ENCODE assay signal across 17 cellular contexts in genomic region chr14:67276131-67276530, GRCh38. TPM values are rescaled to one million over a fixed set of nuclear protein-coding genes. Genes with fewer than 3 reads are reported as not detected.
DNase-seq lines count a peak whose midpoint lies in the region; ATAC-seq, FAIRE-seq and TF ChIP-seq lines count a peak whose summit lies in the region.
"Had no signal": no experiment of that assay in that cellular context is flagged by ENCODE, and none has a peak within 500 bp of the region (broad histone marks: within the 10 kb centered on the region; RNA-seq: fewer than 3 reads in every experiment).

No MANE protein-coding gene starts in this region.

- H3K4me3 ChIP-seq in esophagus muscularis mucosa, result no peak overlapping the region
- H3K4me3 ChIP-seq: A549 had no signal

- TF ChIP-seq CTCF in nephron (IDR thresholded peaks at IDR 0.05; ENCODE audit: unreplicated experiment in 3 of 3) (no peak), esophagus muscularis mucosa (IDR thresholded peaks at IDR 0.05) (no peak)

- H3K27me3 ChIP-seq in esophagus muscularis mucosa, result no peaks in the 10 kb centered on the region

- peak; percentile 63 for DNase-seq in Ammon's horn (ENCODE audit: low spot score)
- no peak for DNase-seq in frontal cortex (ENCODE audit: low spot score in 2 of 2)
- DNase-seq in esophagus muscularis mucosa (ENCODE audit: extremely low spot score), result no peak
- no peak for DNase-seq in HK-2 (ENCODE audit: unreplicated experiment)
- DNase-seq in NCI-H1694 treated with DMSO at 0.1 percent for 48 hours (lab: John Stamatoyannopoulos, UW), result no peak
- DNase-seq: Caco-2; DMS53; H9; KG1; NCI-H1048; NCI-H69; NK-92 treated with Interleukin-12 subunit alpha and Interleukin-12 subunit beta, amount 100 ng/mL, for 24 hours had no signal

- no peak for TF ChIP-seq EP300 in esophagus muscularis mucosa (IDR thresholded peaks at IDR 0.05)

- intact Hi-C loops in esophagus muscularis mucosa (cut with DNase I), result no loop called here

- peaks cover 19 to 59% (median 39%) of the 10 kb centered on the region in 4 donors for H3K4me1 ChIP-seq in esophagus muscularis mucosa

- no peaks in the 10 kb centered on the region for H3K27me3 Mint-ChIP-seq in nephron (ENCODE audit: low read depth)

- peaks cover 13% of the 10 kb centered on the region for H3K4me1 Mint-ChIP-seq in nephron

- peak overlapping the region; percentile 65 to 92 (median 77) for H3K27ac Mint-ChIP-seq in nephron

- H3K9me3 ChIP-seq in esophagus muscularis mucosa, result no peaks in the 10 kb centered on the region
- H3K9me3 ChIP-seq: A549, Caco-2 had no signal

- H3K9me3 Mint-ChIP-seq in nephron, result no peaks in the 10 kb centered on the region

- H3K27ac ChIP-seq in angular gyrus (ENCODE audit: low read depth, low read length) (peak overlapping the region; percentile 49), esophagus muscularis mucosa (replicated peaks in 1 of 4) (no peak overlapping the region)
- H3K27ac ChIP-seq: A549, HL-60 had no signal

- TF ChIP-seq POLR2A in esophagus muscularis mucosa (IDR thresholded peaks at IDR 0.05; ENCODE audit: low read depth), result no peak

- peak; percentile 56 for FAIRE-seq in frontal cortex (lab: Jason Lieb, UNC)
- FAIRE-seq: A549 had no signal

- no peaks in the 10 kb centered on the region for H3K36me3 ChIP-seq in esophagus muscularis mucosa

- peaks cover 56% of the 10 kb centered on the region for H3K36me3 Mint-ChIP-seq in nephron (ENCODE audit: low read depth)

- no peak for ATAC-seq in HG03432 (IDR thresholded peaks at IDR 0.05; ENCODE audit: unreplicated experiment)
- ATAC-seq: A549 had no signal

- H3K4me3 Mint-ChIP-seq in nephron, result no peak overlapping the region
- H3K4me3 Mint-ChIP-seq: H9 had no signal

RNA-seq across cellular contexts. Expression of gene PALS1, which starts 34.9 kb away (rescaled TPM):
- total RNA-seq in frontal cortex (17.9 TPM), esophagus muscularis mucosa (10 to 100 TPM; 17.6 to 25.4 (median 19.6) TPM)
